12 cellular contexts compared by ENCODE assay signal in genomic region chr6:98463629-98464028, GRCh38.
"Had no signal": no experiment of that assay in that cellular context is flagged by ENCODE, and none has a peak within 500 bp of the region (broad histone marks: within the 10 kb centered on the region; RNA-seq: fewer than 3 reads in every experiment).

No MANE protein-coding gene starts in this region.

- ATAC-seq: Panc1, T-helper 17 cell had no signal

- DNase-seq: KBM-7; NCI-H1694 treated with DMSO at 0.1 percent for 48 hours; NCI-H1930; NCI-H2107; NCI-H2227 treated with DMSO at 0.1 percent for 48 hours; NCI-H526 treated with DMSO at 0.1 percent for 48 hours; NK-92 treated with Interleukin-12 subunit alpha and Interleukin-12 subunit beta, amount 100 ng/mL, for 24 hours; SK-N-SH; SW 1271; T-helper 1 cell; T-helper 17 cell had no signal
